Comparison of ENCODE assay signal across 1 cellular context in genomic region chr12:75346215-75346614, GRCh38.
TF ChIP-seq lines count a peak whose summit lies in the region.

No MANE protein-coding gene starts in this region.

TF ChIP-seq in HCT116, 20 proteins besides CTCF, POLR2A, EP300 and RAD21:
- peak; percentile 54 for TF ChIP-seq JUND (IDR thresholded peaks at IDR 0.05)
- TF ChIP-seq CBX3 (IDR thresholded peaks at IDR 0.05; ENCODE audit: low read depth), result peak; percentile 92
- TF ChIP-seq SIN3A (IDR thresholded peaks at IDR 0.05; ENCODE audit: low read depth), result 0 out of 2 replicates have a peak, but pooled peaks have one; percentile 17
- TF ChIP-seq CEBPB (IDR thresholded peaks at IDR 0.05; ENCODE audit: low read depth), result peak; percentile 51; the same call in 1 of the 2 replicates
- TF ChIP-seq SP1 (IDR thresholded peaks at IDR 0.05; ENCODE audit: low read depth), result peak; percentile 44
- TF ChIP-seq MAX (IDR thresholded peaks at IDR 0.05), result peak; percentile 52
- peak; percentile 60; the same call in 1 of the 2 replicates for TF ChIP-seq FOSL1 (IDR thresholded peaks at IDR 0.05; ENCODE audit: low read depth)
